16 cellular contexts compared by ENCODE assay signal in the genomic region with DNA sequence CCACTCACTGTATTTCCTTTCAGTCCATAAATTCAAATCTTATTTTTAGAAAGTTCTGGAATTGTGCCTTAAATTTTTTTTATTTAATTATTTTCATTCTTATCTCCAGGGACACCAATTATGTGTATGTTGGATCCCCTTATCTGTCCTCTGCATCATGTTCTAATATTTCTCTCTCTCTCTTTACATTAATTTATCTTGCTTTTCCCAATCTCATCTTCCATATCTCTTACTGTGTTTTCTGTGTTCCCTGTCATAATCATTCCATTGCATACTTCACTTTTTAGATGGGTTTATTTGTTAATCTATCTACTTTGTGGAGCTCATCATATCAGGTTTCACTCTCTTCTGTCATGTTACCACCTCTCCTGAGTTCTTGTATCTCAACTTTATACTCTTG. TPM values are rescaled to one million over a fixed set of nuclear protein-coding genes. Genes with fewer than 3 reads are reported as not detected.
A peak's percentile ranks its signal among the peaks of the same experiment; 100 is the strongest.
DNase-seq lines count a peak whose midpoint lies in the region; ATAC-seq and TF ChIP-seq lines count a peak whose summit lies in the region.
"Had no signal": no experiment of that assay in that cellular context is flagged by ENCODE, and none has a peak within 500 bp of the region (broad histone marks: within the 10 kb centered on the region; RNA-seq: fewer than 3 reads in every experiment).

No MANE protein-coding gene starts in this region.

- ATAC-seq in HG03342 (IDR thresholded peaks at IDR 0.05; ENCODE audit: unreplicated experiment), result no peak
- ATAC-seq: A549, GM12878 had no signal

- H3K4me3 Mint-ChIP-seq in nephron progenitor cell, result no peak overlapping the region
- H3K4me3 Mint-ChIP-seq: CD4-positive, alpha-beta T cell; H9 had no signal

- no peak overlapping the region for H3K4me3 ChIP-seq in fibroblast of villous mesenchyme (ENCODE audit: low read depth, low read length)
- H3K4me3 ChIP-seq: A549, GM12878 had no signal

- TF ChIP-seq CTCF in fibroblast of villous mesenchyme (IDR thresholded peaks at IDR 0.05; ENCODE audit: insufficient read depth, low read depth, low read length) (no peak), nephron progenitor cell (IDR thresholded peaks at IDR 0.05) (no peak)

- no peak overlapping the region for H3K27ac Mint-ChIP-seq in nephron progenitor cell
- H3K27ac Mint-ChIP-seq: CD4-positive, alpha-beta T cell; H9 had no signal

- DNase-seq in DMS53 (lab: John Stamatoyannopoulos, UW), result peak; percentile 23
- no peak for DNase-seq in DMS53 treated with DMSO at 0.1 percent for 48 hours (lab: John Stamatoyannopoulos, UW; ENCODE audit: unreplicated experiment)
- peak; percentile 1 for DNase-seq in amniotic epithelial cell (ENCODE audit: low read depth)
- DNase-seq in fibroblast of villous mesenchyme (ENCODE audit: low read depth), result peak; percentile 1
- no peak for DNase-seq in NCI-H524 treated with DMSO at 0.1 percent for 48 hours (lab: John Stamatoyannopoulos, UW)
- no peak for DNase-seq in nephron progenitor cell
- DNase-seq: AML-193; Caco-2; CD4-positive, alpha-beta T cell; DMS153; DND-41; EL; H9 had no signal

- H3K9me3 Mint-ChIP-seq in nephron progenitor cell, result peaks cover 30% of the 10 kb centered on the region

- H3K4me1 Mint-ChIP-seq in nephron progenitor cell, result no peaks in the 10 kb centered on the region
- H3K4me1 Mint-ChIP-seq: H9 had no signal

- peaks cover 5% of the 10 kb centered on the region for H3K36me3 Mint-ChIP-seq in nephron progenitor cell (ENCODE audit: low read depth)

- H3K27me3 Mint-ChIP-seq in nephron progenitor cell (ENCODE audit: low read depth, poor library complexity), result peaks cover 31% of the 10 kb centered on the region

RNA-seq across cellular contexts. Expression of gene PPP2R2C, which starts 37.4 kb away (rescaled TPM):
- total RNA-seq in fibroblast of villous mesenchyme, result not detected in 2 replicates
- total RNA-seq: Caco-2; CD4-positive, alpha-beta T cell had no signal

Comparison
In these comparisons a context has a peak if more than half of its experiments do, and no peak if none do; other contexts are left out.
1. DNase-seq: peak in DMS53 (single experiment), amniotic epithelial cell (single experiment) and fibroblast of villous mesenchyme (single experiment); none in DMS53 treated with DMSO at 0.1 percent for 48 hours (single experiment), NCI-H524 treated with DMSO at 0.1 percent for 48 hours (single experiment) and nephron progenitor cell (single experiment).